ENCODE assay signal across 8 cellular contexts in genomic region chr1:160031368-160032164, GRCh38. TPM values are rescaled to one million over a fixed set of nuclear protein-coding genes. Genes with fewer than 3 reads are reported as not detected.
DNase-seq lines count a peak whose midpoint lies in the region; ATAC-seq, FAIRE-seq and TF ChIP-seq lines count a peak whose summit lies in the region.

TSS of gene PIGM (minus strand) at chr1:160031990. CDS start at chr1:160031739, 251 bp downstream.

- no peaks in the 10 kb centered on the region for H3K9me3 ChIP-seq in keratinocyte (ENCODE audit: control insufficient read depth, low read depth, low read length)

- peak; percentile 95 for ATAC-seq in GM19043 (IDR thresholded peaks at IDR 0.05; ENCODE audit: low read depth, unreplicated experiment)
- peak; percentile 96 for ATAC-seq in HG03354 (IDR thresholded peaks at IDR 0.05; ENCODE audit: poor library complexity, severe bottlenecking, unreplicated experiment)
- ATAC-seq in activated CD4-positive, CD25-positive, alpha-beta regulatory T cell treated with anti-CD3 and anti-CD28 coated beads, Interleukin-2, amount 50 U/mL, for 24 hours = peak; percentile 99

- H3K9me1 ChIP-seq in keratinocyte (ENCODE audit: control insufficient read depth, extremely low read depth, insufficient read depth, low read length) = no peaks in the 10 kb centered on the region

- peak; percentile 96 for DNase-seq in AG20443 (ENCODE audit: low spot score)
- DNase-seq in NCI-H446 (lab: John Stamatoyannopoulos, UW) = peak; percentile 91 to 97
- DNase-seq in cerebellar nuclear complex (lab: John Stamatoyannopoulos, UW) = peak; percentile 88 to 92
- DNase-seq in keratinocyte (ENCODE audit: low read depth, low spot score) = peak; percentile 55
- peak; percentile 89 to 95 (median 90) for DNase-seq in stimulated activated CD4-positive, alpha-beta T cell treated with anti-CD3 and anti-CD28 coated beads, Interleukin-12 subunit alpha, Interleukin-12 subunit beta, amount 100 ng/mL, for 48 hours (ENCODE audit: low read depth in 2 of 3, low spot score in 1 of 3)

- H3K27me3 ChIP-seq in keratinocyte (ENCODE audit: control insufficient read depth, extremely low read depth, insufficient read depth, low read length) = no peaks in the 10 kb centered on the region

- no peaks in the 10 kb centered on the region for H4K20me1 ChIP-seq in keratinocyte (ENCODE audit: control insufficient read depth, extremely low read depth, insufficient read depth, low read length)

- H3K36me3 ChIP-seq in keratinocyte (ENCODE audit: control insufficient read depth in 2 of 2, extremely low read depth in 1 of 2, insufficient read depth in 2 of 2, low read length in 2 of 2) = no peaks in the 10 kb centered on the region

- H3K27ac ChIP-seq in keratinocyte (ENCODE audit: control insufficient read depth, insufficient read depth, low read length) = peak within 1 kb of the TSS; percentile 55

- FAIRE-seq in keratinocyte (lab: Jason Lieb, UNC) = peak; percentile 92

- peak in 1 of 3 experiments; percentile 18 for TF ChIP-seq CTCF in keratinocyte (optimal IDR thresholded peaks at IDR 0.05 in 1 of 3, IDR thresholded peaks at IDR 0.05 in 1 of 3, conservative IDR thresholded peaks at IDR 0.05 in 1 of 3; ENCODE audit: extremely low read depth in 1 of 3, insufficient read depth in 2 of 3, low read length in 3 of 3)

- peak within 1 kb of the TSS; percentile 99 for H3K4me2 ChIP-seq in keratinocyte (ENCODE audit: control insufficient read depth, extremely low read depth, insufficient read depth, low read depth, low read length)

- peak within 1 kb of the TSS; percentile 54 to 97 (median 83) for H3K4me3 ChIP-seq in keratinocyte (ENCODE audit: control insufficient read depth in 2 of 3, extremely low read depth in 1 of 3, insufficient read depth in 2 of 3, low read depth in 1 of 3, low read length in 3 of 3)

- peak within 1 kb of the TSS; percentile 93 for H2AFZ ChIP-seq in keratinocyte (ENCODE audit: control insufficient read depth, low read length)

- peaks cover 10% of the 10 kb centered on the region for H3K79me2 ChIP-seq in keratinocyte (ENCODE audit: control insufficient read depth, insufficient read depth, low read length)

- H3K4me1 ChIP-seq in keratinocyte (ENCODE audit: control insufficient read depth, extremely low read depth, insufficient read depth, low read length) = peaks cover 17% of the 10 kb centered on the region

- H3K9ac ChIP-seq in keratinocyte (ENCODE audit: control insufficient read depth, extremely low read depth, insufficient read depth, low read length) = peak within 1 kb of the TSS; percentile 82

- dilution Hi-C loops in keratinocyte (cut with MboI; ENCODE audit: extremely low pct_ligation_motif_present, low sequenced_read_pairs) = loop anchor here (25.0 kb wide), 1 partner anchor 244 kb away; the partner anchor contains the start of gene DUSP23

RNA-seq across cellular contexts. Expression of gene PIGM, which starts in this region (rescaled TPM):
- 1.9 to 3.1 TPM (median 3.1 TPM) in 3 replicates for polyA plus RNA-seq in keratinocyte
- polyA plus RNA-seq in keratinocyte (2011; ENCODE audit: low read depth) = 0.40 TPM
- 0.95 and 1.7 TPM in 2 replicates for polyA plus RNA-seq in keratinocyte (2011; cell fraction: cytosol; rRNA removed)
- polyA plus RNA-seq in keratinocyte (2011; cell fraction: nucleus; rRNA removed) = 4.7 and 5.5 TPM in 2 replicates
- polyA plus RNA-seq in keratinocyte (2012; ENCODE audit: low replicate concordance) = 1.6 and 2.5 TPM in 2 replicates
- 2.0 to 2.3 TPM (median 2.1 TPM) in 3 replicates for polyA minus RNA-seq in keratinocyte
- 1.5 TPM for polyA minus RNA-seq in keratinocyte (2011; cell fraction: cytosol; rRNA and poly(A)+ RNA removed)
- polyA minus RNA-seq in keratinocyte (2011; cell fraction: nucleus; rRNA and poly(A)+ RNA removed) = 2.5 and 4.0 TPM in 2 replicates

Comparison
In these comparisons a context has a peak if more than half of its experiments do, and no peak if none do; other contexts are left out.
1. Peak in every context shown above with its lines: DNase-seq, ATAC-seq, H3K4me3 ChIP-seq and H3K27ac ChIP-seq.